In the genomic region with DNA sequence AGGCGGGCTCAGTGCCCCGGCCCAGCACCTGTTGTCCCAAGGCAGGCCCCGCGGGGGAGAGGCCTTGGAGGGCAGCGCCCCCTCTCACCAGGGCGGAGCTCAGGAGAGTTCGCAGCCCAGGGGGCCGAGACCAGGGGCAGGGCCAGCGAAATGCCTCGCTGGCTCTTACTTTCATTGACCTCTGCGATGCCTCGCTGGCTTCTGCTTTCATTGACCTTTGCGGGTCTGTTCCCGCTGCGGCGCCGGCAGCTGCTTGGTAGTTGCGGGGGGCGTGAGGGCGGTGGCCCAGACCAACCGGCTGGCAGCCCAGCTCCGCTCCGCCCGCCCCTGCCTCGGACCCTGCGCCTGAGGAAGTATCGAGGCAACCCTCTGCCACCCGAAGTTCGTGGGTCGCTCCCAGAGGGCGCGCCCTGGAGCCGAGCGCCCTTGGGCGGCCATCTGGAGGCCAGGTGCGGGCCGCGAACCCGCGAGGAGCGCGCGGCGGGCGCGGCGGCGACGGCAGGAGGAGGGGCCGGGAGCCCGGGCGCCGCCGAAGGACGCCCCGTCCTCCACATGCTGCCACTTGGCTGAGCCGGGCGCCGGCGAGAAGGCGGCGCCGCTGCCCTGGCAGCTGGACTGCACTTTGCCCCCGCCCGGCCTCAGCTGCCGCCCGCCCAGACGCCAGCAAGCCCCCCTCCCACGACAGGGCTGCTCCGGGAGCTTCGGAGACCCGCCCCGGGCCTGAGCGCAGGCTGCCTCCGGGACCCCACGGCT, we compare ENCODE assay signal across 1 cellular context.
A peak's percentile ranks its signal among the peaks of the same experiment; 100 is the strongest.
TF ChIP-seq lines count a peak whose summit lies in the region.

No MANE protein-coding gene starts in this region.

TF ChIP-seq in HepG2, 621 proteins besides CTCF, POLR2A, EP300 and RAD21 (continued from another document and continues in another):
- TF ChIP-seq SP5 (CRISPR knock-in tag; IDR thresholded peaks at IDR 0.05; ENCODE audit: borderline replicate concordance, low read depth), result peak; percentile 49
- 0 out of 2 replicates have a peak, but pooled peaks have one; percentile 34 for TF ChIP-seq SNAPC2 (CRISPR knock-in tag; IDR thresholded peaks at IDR 0.05)
- TF ChIP-seq, protein P1, sequence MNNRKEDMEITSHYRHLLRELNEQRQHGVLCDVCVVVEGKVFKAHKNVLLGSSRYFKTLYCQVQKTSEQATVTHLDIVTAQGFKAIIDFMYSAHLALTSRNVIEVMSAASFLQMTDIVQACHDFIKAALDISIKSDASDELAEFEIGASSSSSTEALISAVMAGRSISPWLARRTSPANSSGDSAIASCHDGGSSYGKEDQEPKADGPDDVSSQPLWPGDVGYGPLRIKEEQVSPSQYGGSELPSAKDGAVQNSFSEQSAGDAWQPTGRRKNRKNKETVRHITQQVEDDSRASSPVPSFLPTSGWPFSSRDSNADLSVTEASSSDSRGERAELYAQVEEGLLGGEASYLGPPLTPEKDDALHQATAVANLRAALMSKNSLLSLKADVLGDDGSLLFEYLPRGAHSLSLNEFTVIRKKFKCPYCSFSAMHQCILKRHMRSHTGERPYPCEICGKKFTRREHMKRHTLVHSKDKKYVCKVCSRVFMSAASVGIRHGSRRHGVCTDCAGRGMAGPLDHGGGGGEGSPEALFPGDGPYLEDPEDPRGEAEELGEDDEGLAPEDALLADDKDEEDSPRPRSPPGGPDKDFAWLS (CRISPR knock-in tag; IDR thresholded peaks at IDR 0.05; ENCODE audit: borderline replicate concordance), result peak; percentile 18; the same call in 1 of the 2 replicates
- peak; percentile 34; the same call in 1 of the 2 replicates for TF ChIP-seq ZNF446 (CRISPR knock-in tag; IDR thresholded peaks at IDR 0.05)
- TF ChIP-seq NR1H2 (CRISPR knock-in tag; IDR thresholded peaks at IDR 0.05; ENCODE audit: borderline replicate concordance, low read depth), result no peak
- no peak for TF ChIP-seq HOXA7 (CRISPR knock-in tag; IDR thresholded peaks at IDR 0.05)
- no peak for TF ChIP-seq HMGA1 (CRISPR knock-in tag; conservative IDR thresholded peaks at IDR 0.05)
- TF ChIP-seq ZNF468 (CRISPR knock-in tag; IDR thresholded peaks at IDR 0.05), result 0 out of 2 replicates have a peak, but pooled peaks have one; percentile 53
- TF ChIP-seq REL (CRISPR knock-in tag; conservative IDR thresholded peaks at IDR 0.05), result no peak
- no peak for TF ChIP-seq RORA (CRISPR knock-in tag; IDR thresholded peaks at IDR 0.05)
- no peak for TF ChIP-seq ZNF816 (CRISPR knock-in tag; IDR thresholded peaks at IDR 0.05; ENCODE audit: borderline replicate concordance)
- peak; percentile 77; the same call in 1 of the 2 replicates for TF ChIP-seq ZNF703 (CRISPR knock-in tag; IDR thresholded peaks at IDR 0.05; ENCODE audit: borderline replicate concordance)
- TF ChIP-seq ZMYM4 (CRISPR knock-in tag; IDR thresholded peaks at IDR 0.05), result peak; percentile 88
- TF ChIP-seq SRSF1 (optimal IDR thresholded peaks at IDR 0.05; ENCODE audit: low read depth, low read length), result peak; percentile 94
- peak; percentile 87 for TF ChIP-seq HDAC2 (CRISPR knock-in tag; IDR thresholded peaks at IDR 0.05)
- TF ChIP-seq, protein P2, sequence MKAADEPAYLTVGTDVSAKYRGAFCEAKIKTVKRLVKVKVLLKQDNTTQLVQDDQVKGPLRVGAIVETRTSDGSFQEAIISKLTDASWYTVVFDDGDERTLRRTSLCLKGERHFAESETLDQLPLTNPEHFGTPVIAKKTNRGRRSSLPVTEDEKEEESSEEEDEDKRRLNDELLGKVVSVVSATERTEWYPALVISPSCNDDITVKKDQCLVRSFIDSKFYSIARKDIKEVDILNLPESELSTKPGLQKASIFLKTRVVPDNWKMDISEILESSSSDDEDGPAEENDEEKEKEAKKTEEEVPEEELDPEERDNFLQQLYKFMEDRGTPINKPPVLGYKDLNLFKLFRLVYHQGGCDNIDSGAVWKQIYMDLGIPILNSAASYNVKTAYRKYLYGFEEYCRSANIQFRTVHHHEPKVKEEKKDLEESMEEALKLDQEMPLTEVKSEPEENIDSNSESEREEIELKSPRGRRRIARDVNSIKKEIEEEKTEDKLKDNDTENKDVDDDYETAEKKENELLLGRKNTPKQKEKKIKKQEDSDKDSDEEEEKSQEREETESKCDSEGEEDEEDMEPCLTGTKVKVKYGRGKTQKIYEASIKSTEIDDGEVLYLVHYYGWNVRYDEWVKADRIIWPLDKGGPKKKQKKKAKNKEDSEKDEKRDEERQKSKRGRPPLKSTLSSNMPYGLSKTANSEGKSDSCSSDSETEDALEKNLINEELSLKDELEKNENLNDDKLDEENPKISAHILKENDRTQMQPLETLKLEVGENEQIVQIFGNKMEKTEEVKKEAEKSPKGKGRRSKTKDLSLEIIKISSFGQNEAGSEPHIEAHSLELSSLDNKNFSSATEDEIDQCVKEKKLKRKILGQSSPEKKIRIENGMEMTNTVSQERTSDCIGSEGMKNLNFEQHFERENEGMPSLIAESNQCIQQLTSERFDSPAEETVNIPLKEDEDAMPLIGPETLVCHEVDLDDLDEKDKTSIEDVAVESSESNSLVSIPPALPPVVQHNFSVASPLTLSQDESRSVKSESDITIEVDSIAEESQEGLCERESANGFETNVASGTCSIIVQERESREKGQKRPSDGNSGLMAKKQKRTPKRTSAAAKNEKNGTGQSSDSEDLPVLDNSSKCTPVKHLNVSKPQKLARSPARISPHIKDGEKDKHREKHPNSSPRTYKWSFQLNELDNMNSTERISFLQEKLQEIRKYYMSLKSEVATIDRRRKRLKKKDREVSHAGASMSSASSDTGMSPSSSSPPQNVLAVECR (CRISPR knock-in tag; IDR thresholded peaks at IDR 0.05; ENCODE audit: borderline replicate concordance), result no peak; the same call in 1 of the 2 replicates
- TF ChIP-seq, protein P3, sequence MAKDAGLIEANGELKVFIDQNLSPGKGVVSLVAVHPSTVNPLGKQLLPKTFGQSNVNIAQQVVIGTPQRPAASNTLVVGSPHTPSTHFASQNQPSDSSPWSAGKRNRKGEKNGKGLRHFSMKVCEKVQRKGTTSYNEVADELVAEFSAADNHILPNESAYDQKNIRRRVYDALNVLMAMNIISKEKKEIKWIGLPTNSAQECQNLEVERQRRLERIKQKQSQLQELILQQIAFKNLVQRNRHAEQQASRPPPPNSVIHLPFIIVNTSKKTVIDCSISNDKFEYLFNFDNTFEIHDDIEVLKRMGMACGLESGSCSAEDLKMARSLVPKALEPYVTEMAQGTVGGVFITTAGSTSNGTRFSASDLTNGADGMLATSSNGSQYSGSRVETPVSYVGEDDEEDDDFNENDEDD (CRISPR knock-in tag; IDR thresholded peaks at IDR 0.05; ENCODE audit: borderline replicate concordance), result 0 out of 2 replicates have a peak, but pooled peaks have one; percentile 49
- peak; percentile 87; the same call in 1 of the 2 replicates for TF ChIP-seq ZBTB42 (CRISPR knock-in tag; IDR thresholded peaks at IDR 0.05)
- TF ChIP-seq ZNF782 (CRISPR knock-in tag; IDR thresholded peaks at IDR 0.05; ENCODE audit: borderline replicate concordance), result peak; percentile 69; the same call in 1 of the 2 replicates
- TF ChIP-seq ZNF644 (CRISPR knock-in tag; IDR thresholded peaks at IDR 0.05; ENCODE audit: low read depth), result peak; percentile 45; the same call in 1 of the 2 replicates
- TF ChIP-seq, protein P4, sequence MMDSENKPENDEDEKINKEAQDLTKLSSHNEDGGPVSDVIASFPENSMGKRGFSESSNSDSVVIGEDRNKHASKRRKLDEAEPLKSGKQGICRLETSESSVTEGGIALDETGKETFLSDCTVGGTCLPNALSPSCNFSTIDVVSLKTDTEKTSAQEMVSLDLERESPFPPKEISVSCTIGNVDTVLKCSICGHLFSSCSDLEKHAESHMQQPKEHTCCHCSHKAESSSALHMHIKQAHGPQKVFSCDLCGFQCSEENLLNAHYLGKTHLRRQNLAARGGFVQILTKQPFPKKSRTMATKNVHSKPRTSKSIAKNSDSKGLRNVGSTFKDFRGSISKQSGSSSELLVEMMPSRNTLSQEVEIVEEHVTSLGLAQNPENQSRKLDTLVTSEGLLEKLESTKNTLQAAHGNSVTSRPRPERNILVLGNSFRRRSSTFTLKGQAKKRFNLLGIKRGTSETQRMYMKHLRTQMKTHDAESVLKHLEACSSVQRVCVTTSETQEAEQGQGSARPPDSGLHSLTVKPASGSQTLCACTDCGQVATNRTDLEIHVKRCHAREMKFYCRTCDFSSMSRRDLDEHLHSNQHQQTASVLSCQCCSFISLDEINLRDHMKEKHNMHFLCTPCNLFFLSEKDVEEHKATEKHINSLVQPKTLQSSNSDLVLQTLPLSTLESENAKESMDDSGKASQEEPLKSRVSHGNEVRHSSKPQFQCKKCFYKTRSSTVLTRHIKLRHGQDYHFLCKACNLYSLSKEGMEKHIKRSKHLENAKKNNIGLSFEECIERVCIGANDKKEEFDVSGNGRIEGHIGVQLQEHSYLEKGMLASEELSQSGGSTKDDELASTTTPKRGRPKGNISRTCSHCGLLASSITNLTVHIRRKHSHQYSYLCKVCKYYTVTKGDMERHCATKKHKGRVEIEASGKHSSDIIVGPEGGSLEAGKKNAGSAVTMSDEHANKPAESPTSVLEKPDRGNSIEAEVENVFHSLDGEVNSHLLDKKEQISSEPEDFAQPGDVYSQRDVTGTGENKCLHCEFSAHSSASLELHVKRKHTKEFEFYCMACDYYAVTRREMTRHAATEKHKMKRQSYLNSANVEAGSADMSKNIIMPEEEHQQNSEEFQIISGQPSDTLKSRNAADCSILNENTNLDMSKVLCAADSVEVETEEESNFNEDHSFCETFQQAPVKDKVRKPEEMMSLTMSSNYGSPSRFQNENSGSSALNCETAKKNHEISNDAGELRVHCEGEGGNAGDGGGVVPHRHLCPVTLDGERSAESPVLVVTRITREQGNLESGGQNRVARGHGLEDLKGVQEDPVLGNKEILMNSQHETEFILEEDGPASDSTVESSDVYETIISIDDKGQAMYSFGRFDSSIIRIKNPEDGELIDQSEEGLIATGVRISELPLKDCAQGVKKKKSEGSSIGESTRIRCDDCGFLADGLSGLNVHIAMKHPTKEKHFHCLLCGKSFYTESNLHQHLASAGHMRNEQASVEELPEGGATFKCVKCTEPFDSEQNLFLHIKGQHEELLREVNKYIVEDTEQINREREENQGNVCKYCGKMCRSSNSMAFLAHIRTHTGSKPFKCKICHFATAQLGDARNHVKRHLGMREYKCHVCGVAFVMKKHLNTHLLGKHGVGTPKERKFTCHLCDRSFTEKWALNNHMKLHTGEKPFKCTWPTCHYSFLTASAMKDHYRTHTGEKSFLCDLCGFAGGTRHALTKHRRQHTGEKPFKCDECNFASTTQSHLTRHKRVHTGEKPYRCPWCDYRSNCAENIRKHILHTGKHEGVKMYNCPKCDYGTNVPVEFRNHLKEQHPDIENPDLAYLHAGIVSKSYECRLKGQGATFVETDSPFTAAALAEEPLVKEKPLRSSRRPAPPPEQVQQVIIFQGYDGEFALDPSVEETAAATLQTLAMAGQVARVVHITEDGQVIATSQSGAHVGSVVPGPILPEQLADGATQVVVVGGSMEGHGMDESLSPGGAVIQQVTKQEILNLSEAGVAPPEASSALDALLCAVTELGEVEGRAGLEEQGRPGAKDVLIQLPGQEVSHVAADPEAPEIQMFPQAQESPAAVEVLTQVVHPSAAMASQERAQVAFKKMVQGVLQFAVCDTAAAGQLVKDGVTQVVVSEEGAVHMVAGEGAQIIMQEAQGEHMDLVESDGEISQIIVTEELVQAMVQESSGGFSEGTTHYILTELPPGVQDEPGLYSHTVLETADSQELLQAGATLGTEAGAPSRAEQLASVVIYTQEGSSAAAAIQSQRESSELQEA (CRISPR knock-in tag; IDR thresholded peaks at IDR 0.05; ENCODE audit: not compliant biosample characterization), result no peak
- no peak for TF ChIP-seq ZNF383 (CRISPR knock-in tag; IDR thresholded peaks at IDR 0.05; ENCODE audit: borderline replicate concordance)
- TF ChIP-seq AKAP8 (CRISPR knock-in tag; IDR thresholded peaks at IDR 0.05), result no peak
- peak; percentile 77 for TF ChIP-seq ZNF781 (CRISPR knock-in tag; IDR thresholded peaks at IDR 0.05; ENCODE audit: borderline replicate concordance, not compliant biosample characterization)
- peak; percentile 78; the same call in 1 of the 2 replicates for TF ChIP-seq SNAI1 (CRISPR knock-in tag; IDR thresholded peaks at IDR 0.05; ENCODE audit: borderline replicate concordance)
- TF ChIP-seq, protein P5, sequence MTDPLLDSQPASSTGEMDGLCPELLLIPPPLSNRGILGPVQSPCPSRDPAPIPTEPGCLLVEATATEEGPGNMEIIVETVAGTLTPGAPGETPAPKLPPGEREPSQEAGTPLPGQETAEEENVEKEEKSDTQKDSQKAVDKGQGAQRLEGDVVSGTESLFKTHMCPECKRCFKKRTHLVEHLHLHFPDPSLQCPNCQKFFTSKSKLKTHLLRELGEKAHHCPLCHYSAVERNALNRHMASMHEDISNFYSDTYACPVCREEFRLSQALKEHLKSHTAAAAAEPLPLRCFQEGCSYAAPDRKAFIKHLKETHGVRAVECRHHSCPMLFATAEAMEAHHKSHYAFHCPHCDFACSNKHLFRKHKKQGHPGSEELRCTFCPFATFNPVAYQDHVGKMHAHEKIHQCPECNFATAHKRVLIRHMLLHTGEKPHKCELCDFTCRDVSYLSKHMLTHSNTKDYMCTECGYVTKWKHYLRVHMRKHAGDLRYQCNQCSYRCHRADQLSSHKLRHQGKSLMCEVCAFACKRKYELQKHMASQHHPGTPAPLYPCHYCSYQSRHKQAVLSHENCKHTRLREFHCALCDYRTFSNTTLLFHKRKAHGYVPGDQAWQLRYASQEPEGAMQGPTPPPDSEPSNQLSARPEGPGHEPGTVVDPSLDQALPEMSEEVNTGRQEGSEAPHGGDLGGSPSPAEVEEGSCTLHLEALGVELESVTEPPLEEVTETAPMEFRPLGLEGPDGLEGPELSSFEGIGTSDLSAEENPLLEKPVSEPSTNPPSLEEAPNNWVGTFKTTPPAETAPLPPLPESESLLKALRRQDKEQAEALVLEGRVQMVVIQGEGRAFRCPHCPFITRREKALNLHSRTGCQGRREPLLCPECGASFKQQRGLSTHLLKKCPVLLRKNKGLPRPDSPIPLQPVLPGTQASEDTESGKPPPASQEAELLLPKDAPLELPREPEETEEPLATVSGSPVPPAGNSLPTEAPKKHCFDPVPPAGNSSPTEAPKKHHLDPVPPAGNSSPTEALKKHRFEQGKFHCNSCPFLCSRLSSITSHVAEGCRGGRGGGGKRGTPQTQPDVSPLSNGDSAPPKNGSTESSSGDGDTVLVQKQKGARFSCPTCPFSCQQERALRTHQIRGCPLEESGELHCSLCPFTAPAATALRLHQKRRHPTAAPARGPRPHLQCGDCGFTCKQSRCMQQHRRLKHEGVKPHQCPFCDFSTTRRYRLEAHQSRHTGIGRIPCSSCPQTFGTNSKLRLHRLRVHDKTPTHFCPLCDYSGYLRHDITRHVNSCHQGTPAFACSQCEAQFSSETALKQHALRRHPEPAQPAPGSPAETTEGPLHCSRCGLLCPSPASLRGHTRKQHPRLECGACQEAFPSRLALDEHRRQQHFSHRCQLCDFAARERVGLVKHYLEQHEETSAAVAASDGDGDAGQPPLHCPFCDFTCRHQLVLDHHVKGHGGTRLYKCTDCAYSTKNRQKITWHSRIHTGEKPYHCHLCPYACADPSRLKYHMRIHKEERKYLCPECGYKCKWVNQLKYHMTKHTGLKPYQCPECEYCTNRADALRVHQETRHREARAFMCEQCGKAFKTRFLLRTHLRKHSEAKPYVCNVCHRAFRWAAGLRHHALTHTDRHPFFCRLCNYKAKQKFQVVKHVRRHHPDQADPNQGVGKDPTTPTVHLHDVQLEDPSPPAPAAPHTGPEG (CRISPR knock-in tag; IDR thresholded peaks at IDR 0.05), result peak; percentile 58
- TF ChIP-seq ZNF101 (CRISPR knock-in tag; IDR thresholded peaks at IDR 0.05; ENCODE audit: borderline replicate concordance, low read depth), result no peak
- no peak; the same call in 1 of the 2 replicates for TF ChIP-seq HOXA5 (CRISPR knock-in tag; IDR thresholded peaks at IDR 0.05)
- TF ChIP-seq XBP1 (CRISPR knock-in tag; IDR thresholded peaks at IDR 0.05), result no peak
